In genomic region chr3:4546346-4547178, GRCh38 we compare ENCODE assay signal across 30 cellular contexts. TPM values are rescaled to one million over a fixed set of nuclear protein-coding genes. Genes with fewer than 3 reads are reported as not detected.
DNase-seq lines count a peak whose midpoint lies in the region; ATAC-seq and TF ChIP-seq lines count a peak whose summit lies in the region.
"Had no signal": no experiment of that assay in that cellular context is flagged by ENCODE, and none has a peak within 500 bp of the region (broad histone marks: within the 10 kb centered on the region; RNA-seq: fewer than 3 reads in every experiment).

No MANE protein-coding gene starts in this region.

- no peak for TF ChIP-seq CTCF in hepatocyte (IDR thresholded peaks at IDR 0.05; ENCODE audit: poor library complexity)

- no peak overlapping the region for H3K4me2 ChIP-seq in hepatocyte

- peaks cover 35% of the 10 kb centered on the region for H3K4me1 Mint-ChIP-seq in activated naive CD8-positive, alpha-beta T cell treated with anti-CD3 and anti-CD28 coated beads, Interleukin-2, amount 50 U/mL, for 24 hours
- peaks cover 37% of the 10 kb centered on the region for H3K4me1 Mint-ChIP-seq in stimulated activated naive CD8-positive, alpha-beta T cell treated with anti-CD3 and anti-CD28 coated beads, Interleukin-15, Interleukin-2, amounts not matched to agents 100 ng/mL and 50 ng/mL, for 24 hours (ENCODE audit: low read depth)

- H3K27me3 Mint-ChIP-seq in activated naive CD8-positive, alpha-beta T cell treated with anti-CD3 and anti-CD28 coated beads, Interleukin-2, amount 50 U/mL, for 24 hours: no peaks in the 10 kb centered on the region
- no peaks in the 10 kb centered on the region for H3K27me3 Mint-ChIP-seq in stimulated activated naive CD8-positive, alpha-beta T cell treated with anti-CD3 and anti-CD28 coated beads, Interleukin-15, Interleukin-2, amounts not matched to agents 100 ng/mL and 50 ng/mL, for 24 hours
- H3K27me3 Mint-ChIP-seq: dendritic cell treated with granulocyte-macrophage colony-stimulating factor and Interleukin-4, amounts not matched to agents 40 ng/mL and 50 ng/mL, for 4 days had no signal

- no peaks in the 10 kb centered on the region for H3K9me3 ChIP-seq in hepatocyte (ENCODE audit: low read depth)
- H3K9me3 ChIP-seq: ovary, Peyer's patch, right atrium auricular region, spleen had no signal

- H4K20me1 ChIP-seq in hepatocyte (ENCODE audit: insufficient read depth, poor library complexity, severe bottlenecking): no peaks in the 10 kb centered on the region

- no peaks in the 10 kb centered on the region for H3K27me3 ChIP-seq in hepatocyte
- H3K27me3 ChIP-seq: ovary, Peyer's patch, right atrium auricular region, spleen had no signal

- H3K9me2 ChIP-seq in hepatocyte (replicated peaks; ENCODE audit: insufficient read depth): no peaks in the 10 kb centered on the region

- H3K36me3 ChIP-seq in hepatocyte (replicated peaks; ENCODE audit: insufficient read depth, low read depth): no peaks in the 10 kb centered on the region
- H3K36me3 ChIP-seq: ovary, Peyer's patch, right atrium auricular region, spleen had no signal

- peak; percentile 77 for DNase-seq in OCI-M1 (lab: John Stamatoyannopoulos, UW)
- no peak for DNase-seq in activated naive CD8-positive, alpha-beta T cell treated with anti-CD3 and anti-CD28 coated beads, Interleukin-2, amount 50 U/mL, for 24 hours
- no peak for DNase-seq in hepatocyte (ENCODE audit: low spot score)
- DNase-seq in EL: no peak
- no peak for DNase-seq in SIG-M5 treated with dmso at 0.1 percent for 504 hours (lab: John Stamatoyannopoulos, UW; ENCODE audit: unreplicated experiment)
- DNase-seq in NCI-H2107 treated with DMSO at 0.1 percent for 48 hours (lab: John Stamatoyannopoulos, UW; ENCODE audit: unreplicated experiment): no peak
- DNase-seq: activated CD8-positive, alpha-beta memory T cell treated with anti-CD3 and anti-CD28 coated beads, Interleukin-2, amount 50 U/mL, for 4 hours; activated naive CD4-positive, alpha-beta T cell treated with anti-CD3 and anti-CD28 coated beads, Interleukin-2, amount 50 U/mL, for 16 hours; caudate nucleus; DMS53; GF-D8; HFFc6; KBM-7; mesendoderm; MM.1S; natural killer cell; NCI-H1436 treated with DMSO at 0.1 percent for 48 hours; NCI-H2171 treated with DMSO at 0.1 percent for 48 hours; NCI-H524 treated with DMSO at 0.1 percent for 48 hours; ovary; Peyer's patch; SIG-M5; spleen; stimulated activated CD4-positive, alpha-beta T cell treated with anti-CD3 and anti-CD28 coated beads, Interleukin-2, amount 100 ng/mL, for 48 hours; stimulated activated naive CD4-positive, alpha-beta T cell; trophoblast cell had no signal

- peaks cover 11% of the 10 kb centered on the region for H3K36me3 Mint-ChIP-seq in activated naive CD8-positive, alpha-beta T cell treated with anti-CD3 and anti-CD28 coated beads, Interleukin-2, amount 50 U/mL, for 24 hours (ENCODE audit: low read depth)
- peaks cover 29% of the 10 kb centered on the region for H3K36me3 Mint-ChIP-seq in stimulated activated naive CD8-positive, alpha-beta T cell treated with anti-CD3 and anti-CD28 coated beads, Interleukin-15, Interleukin-2, amounts not matched to agents 100 ng/mL and 50 ng/mL, for 24 hours (ENCODE audit: low read depth)
- H3K36me3 Mint-ChIP-seq: natural killer cell had no signal

- H3K79me2 ChIP-seq in hepatocyte: peaks cover 8% of the 10 kb centered on the region

- H3K9me3 Mint-ChIP-seq in activated naive CD8-positive, alpha-beta T cell treated with anti-CD3 and anti-CD28 coated beads, Interleukin-2, amount 50 U/mL, for 24 hours: no peaks in the 10 kb centered on the region
- no peaks in the 10 kb centered on the region for H3K9me3 Mint-ChIP-seq in stimulated activated naive CD8-positive, alpha-beta T cell treated with anti-CD3 and anti-CD28 coated beads, Interleukin-15, Interleukin-2, amounts not matched to agents 100 ng/mL and 50 ng/mL, for 24 hours
- H3K9me3 Mint-ChIP-seq: dendritic cell treated with granulocyte-macrophage colony-stimulating factor and Interleukin-4, amounts not matched to agents 40 ng/mL and 50 ng/mL, for 4 days; HFFc6; natural killer cell had no signal

- H3K27ac Mint-ChIP-seq in activated naive CD8-positive, alpha-beta T cell treated with anti-CD3 and anti-CD28 coated beads, Interleukin-2, amount 50 U/mL, for 24 hours: peak overlapping the region; percentile 43
- peak overlapping the region; percentile 50 for H3K27ac Mint-ChIP-seq in stimulated activated naive CD8-positive, alpha-beta T cell treated with anti-CD3 and anti-CD28 coated beads, Interleukin-15, Interleukin-2, amounts not matched to agents 100 ng/mL and 50 ng/mL, for 24 hours
- H3K27ac Mint-ChIP-seq: dendritic cell treated with granulocyte-macrophage colony-stimulating factor and Interleukin-4, amounts not matched to agents 40 ng/mL and 50 ng/mL, for 4 days; HFFc6; natural killer cell had no signal

- H2AFZ ChIP-seq in hepatocyte: no peak overlapping the region

- 59% methylated on average over 9 of the region's 9 CpGs for WGBS in hepatocyte (ENCODE audit: low lambda C conversion rate, missing lambda C conversion rate)

- H3K4me3 Mint-ChIP-seq in activated naive CD8-positive, alpha-beta T cell treated with anti-CD3 and anti-CD28 coated beads, Interleukin-2, amount 50 U/mL, for 24 hours: no peak overlapping the region
- no peak overlapping the region for H3K4me3 Mint-ChIP-seq in stimulated activated naive CD8-positive, alpha-beta T cell treated with anti-CD3 and anti-CD28 coated beads, Interleukin-15, Interleukin-2, amounts not matched to agents 100 ng/mL and 50 ng/mL, for 24 hours
- H3K4me3 Mint-ChIP-seq: dendritic cell treated with granulocyte-macrophage colony-stimulating factor and Interleukin-4, amounts not matched to agents 40 ng/mL and 50 ng/mL, for 4 days; HFFc6; natural killer cell had no signal

- peaks cover 30% of the 10 kb centered on the region for H3K4me1 ChIP-seq in hepatocyte (ENCODE audit: insufficient read depth)
- H3K4me1 ChIP-seq: Peyer's patch had no signal

- H3K4me3 ChIP-seq in hepatocyte: no peak overlapping the region
- H3K4me3 ChIP-seq: ovary, Peyer's patch, right atrium auricular region, spleen had no signal

- peak overlapping the region; percentile 72 for H3K27ac ChIP-seq in hepatocyte
- H3K27ac ChIP-seq: right atrium auricular region had no signal

- peak; percentile 72 for ATAC-seq in activated naive CD8-positive, alpha-beta T cell treated with anti-CD3 and anti-CD28 coated beads, Interleukin-2, amount 50 U/mL, for 24 hours
- ATAC-seq: left lobe of liver, natural killer cell had no signal

RNA-seq across cellular contexts. Expression of gene ITPR1, which starts 53.4 kb away (rescaled TPM):
- total RNA-seq in hepatocyte: 79.1 and 90.8 TPM in 2 replicates
- polyA plus RNA-seq in hepatocyte: 46.8 and 54.8 TPM in 2 replicates
